Comparison of ENCODE assay signal across 1 cellular context in the genomic region with DNA sequence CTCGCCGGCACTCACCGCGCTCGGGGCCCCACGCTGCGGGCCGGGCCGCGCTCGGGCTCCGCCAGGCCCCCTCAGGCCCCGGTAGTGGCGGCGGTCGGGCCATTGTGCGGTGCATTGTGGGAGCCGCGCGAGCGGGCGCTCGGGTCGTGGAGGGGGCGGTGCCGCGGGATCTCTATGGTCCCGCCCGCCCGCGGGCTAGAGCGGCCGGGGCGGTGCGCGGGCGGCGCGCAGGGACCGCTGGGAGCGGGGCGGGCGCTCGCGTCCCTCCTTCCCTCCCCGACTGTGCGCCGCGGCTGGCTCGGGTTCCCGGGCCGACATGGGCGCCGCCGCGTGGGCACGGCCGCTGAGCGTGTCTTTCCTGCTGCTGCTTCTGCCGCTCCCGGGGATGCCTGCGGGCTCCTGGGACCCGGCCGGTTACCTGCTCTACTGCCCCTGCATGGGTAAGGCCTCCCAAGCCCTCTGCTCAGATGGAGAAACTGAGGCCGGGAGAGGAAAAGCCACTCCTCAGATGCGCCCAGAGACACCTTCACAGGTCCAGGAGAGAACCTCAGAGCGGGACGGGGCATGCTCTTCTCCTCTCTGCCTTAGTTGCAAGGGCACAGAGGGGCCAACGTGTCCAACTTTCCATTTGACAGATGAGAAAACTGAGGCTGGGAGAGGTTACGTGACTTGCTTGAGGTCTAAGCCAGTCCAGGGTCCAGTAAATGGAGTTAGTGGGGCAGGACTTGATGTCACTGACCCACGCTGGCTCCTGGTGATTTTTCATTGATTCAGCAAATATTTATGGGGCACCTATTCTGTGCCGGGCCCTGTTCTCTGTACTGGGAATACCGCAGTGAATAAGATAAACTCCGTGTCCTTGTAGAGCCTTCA.
TF ChIP-seq lines count a peak whose summit lies in the region.

A gene with protein sequence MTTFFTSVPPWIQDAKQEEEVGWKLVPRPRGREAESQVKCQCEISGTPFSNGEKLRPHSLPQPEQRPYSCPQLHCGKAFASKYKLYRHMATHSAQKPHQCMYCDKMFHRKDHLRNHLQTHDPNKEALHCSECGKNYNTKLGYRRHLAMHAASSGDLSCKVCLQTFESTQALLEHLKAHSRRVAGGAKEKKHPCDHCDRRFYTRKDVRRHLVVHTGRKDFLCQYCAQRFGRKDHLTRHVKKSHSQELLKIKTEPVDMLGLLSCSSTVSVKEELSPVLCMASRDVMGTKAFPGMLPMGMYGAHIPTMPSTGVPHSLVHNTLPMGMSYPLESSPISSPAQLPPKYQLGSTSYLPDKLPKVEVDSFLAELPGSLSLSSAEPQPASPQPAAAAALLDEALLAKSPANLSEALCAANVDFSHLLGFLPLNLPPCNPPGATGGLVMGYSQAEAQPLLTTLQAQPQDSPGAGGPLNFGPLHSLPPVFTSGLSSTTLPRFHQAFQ (minus strand): TSS at position 118 of the 873 bp plus-strand sequence. CDS start 5,565 bp downstream, outside the sequence.
A gene (plus strand): TSS at position 255 of the 873 bp plus-strand sequence. CDS start 62 bp downstream, at position 317.

TF ChIP-seq in HepG2, 621 proteins besides CTCF, POLR2A, EP300 and RAD21 (continued from another document and continues in another):
- TF ChIP-seq, protein P1, sequence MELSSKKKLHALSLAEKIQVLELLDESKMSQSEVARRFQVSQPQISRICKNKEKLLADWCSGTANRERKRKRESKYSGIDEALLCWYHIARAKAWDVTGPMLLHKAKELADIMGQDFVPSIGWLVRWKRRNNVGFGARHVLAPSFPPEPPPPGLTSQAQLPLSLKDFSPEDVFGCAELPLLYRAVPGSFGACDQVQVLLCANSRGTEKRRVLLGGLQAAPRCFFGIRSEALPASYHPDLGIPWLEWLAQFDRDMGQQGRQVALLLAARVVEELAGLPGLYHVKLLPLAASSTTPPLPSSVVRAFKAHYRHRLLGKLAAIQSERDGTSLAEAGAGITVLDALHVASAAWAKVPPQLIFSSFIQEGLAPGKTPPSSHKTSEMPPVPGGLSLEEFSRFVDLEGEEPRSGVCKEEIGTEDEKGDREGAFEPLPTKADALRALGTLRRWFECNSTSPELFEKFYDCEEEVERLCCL (CRISPR knock-in tag; IDR thresholded peaks at IDR 0.05; ENCODE audit: borderline replicate concordance), result no peak
- TF ChIP-seq, protein P2, sequence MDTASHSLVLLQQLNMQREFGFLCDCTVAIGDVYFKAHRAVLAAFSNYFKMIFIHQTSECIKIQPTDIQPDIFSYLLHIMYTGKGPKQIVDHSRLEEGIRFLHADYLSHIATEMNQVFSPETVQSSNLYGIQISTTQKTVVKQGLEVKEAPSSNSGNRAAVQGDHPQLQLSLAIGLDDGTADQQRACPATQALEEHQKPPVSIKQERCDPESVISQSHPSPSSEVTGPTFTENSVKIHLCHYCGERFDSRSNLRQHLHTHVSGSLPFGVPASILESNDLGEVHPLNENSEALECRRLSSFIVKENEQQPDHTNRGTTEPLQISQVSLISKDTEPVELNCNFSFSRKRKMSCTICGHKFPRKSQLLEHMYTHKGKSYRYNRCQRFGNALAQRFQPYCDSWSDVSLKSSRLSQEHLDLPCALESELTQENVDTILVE (CRISPR knock-in tag; IDR thresholded peaks at IDR 0.05), result peak; percentile 98
- TF ChIP-seq RNF2 (conservative IDR thresholded peaks at IDR 0.05; ENCODE audit: low read depth), result no peak
- no peak for TF ChIP-seq RFX3 (CRISPR knock-in tag; IDR thresholded peaks at IDR 0.05)
- 0 out of 2 replicates have a peak, but pooled peaks have one; percentile 44 for TF ChIP-seq ZNF549 (CRISPR knock-in tag; IDR thresholded peaks at IDR 0.05)
- TF ChIP-seq ZBTB8A (CRISPR knock-in tag; IDR thresholded peaks at IDR 0.05; ENCODE audit: borderline replicate concordance, low read depth), result no peak
- peak; percentile 73 for TF ChIP-seq SSRP1 (CRISPR knock-in tag; IDR thresholded peaks at IDR 0.05)
- TF ChIP-seq SP2 (CRISPR knock-in tag; IDR thresholded peaks at IDR 0.05), result no peak
- no peak for TF ChIP-seq DNMT3B (CRISPR knock-in tag; conservative IDR thresholded peaks at IDR 0.05)
- no peak; the same call in 1 of the 2 replicates for TF ChIP-seq ZBTB7A (CRISPR knock-in tag; IDR thresholded peaks at IDR 0.05)
- TF ChIP-seq, protein P3, sequence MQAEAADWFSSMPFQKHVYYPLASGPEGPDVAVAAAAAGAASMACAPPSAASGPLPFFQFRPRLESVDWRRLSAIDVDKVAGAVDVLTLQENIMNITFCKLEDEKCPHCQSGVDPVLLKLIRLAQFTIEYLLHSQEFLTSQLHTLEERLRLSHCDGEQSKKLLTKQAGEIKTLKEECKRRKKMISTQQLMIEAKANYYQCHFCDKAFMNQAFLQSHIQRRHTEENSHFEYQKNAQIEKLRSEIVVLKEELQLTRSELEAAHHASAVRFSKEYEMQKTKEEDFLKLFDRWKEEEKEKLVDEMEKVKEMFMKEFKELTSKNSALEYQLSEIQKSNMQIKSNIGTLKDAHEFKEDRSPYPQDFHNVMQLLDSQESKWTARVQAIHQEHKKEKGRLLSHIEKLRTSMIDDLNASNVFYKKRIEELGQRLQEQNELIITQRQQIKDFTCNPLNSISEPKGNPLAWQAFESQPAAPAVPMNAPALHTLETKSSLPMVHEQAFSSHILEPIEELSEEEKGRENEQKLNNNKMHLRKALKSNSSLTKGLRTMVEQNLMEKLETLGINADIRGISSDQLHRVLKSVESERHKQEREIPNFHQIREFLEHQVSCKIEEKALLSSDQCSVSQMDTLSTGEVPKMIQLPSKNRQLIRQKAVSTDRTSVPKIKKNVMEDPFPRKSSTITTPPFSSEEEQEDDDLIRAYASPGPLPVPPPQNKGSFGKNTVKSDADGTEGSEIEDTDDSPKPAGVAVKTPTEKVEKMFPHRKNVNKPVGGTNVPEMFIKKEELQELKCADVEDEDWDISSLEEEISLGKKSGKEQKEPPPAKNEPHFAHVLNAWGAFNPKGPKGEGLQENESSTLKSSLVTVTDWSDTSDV (CRISPR knock-in tag; IDR thresholded peaks at IDR 0.05), result peak; percentile 51
- peak; percentile 96 for TF ChIP-seq KLF13 (CRISPR knock-in tag; IDR thresholded peaks at IDR 0.05)
- TF ChIP-seq, protein P4, sequence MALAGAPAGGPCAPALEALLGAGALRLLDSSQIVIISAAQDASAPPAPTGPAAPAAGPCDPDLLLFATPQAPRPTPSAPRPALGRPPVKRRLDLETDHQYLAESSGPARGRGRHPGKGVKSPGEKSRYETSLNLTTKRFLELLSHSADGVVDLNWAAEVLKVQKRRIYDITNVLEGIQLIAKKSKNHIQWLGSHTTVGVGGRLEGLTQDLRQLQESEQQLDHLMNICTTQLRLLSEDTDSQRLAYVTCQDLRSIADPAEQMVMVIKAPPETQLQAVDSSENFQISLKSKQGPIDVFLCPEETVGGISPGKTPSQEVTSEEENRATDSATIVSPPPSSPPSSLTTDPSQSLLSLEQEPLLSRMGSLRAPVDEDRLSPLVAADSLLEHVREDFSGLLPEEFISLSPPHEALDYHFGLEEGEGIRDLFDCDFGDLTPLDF (CRISPR knock-in tag; IDR thresholded peaks at IDR 0.05), result peak; percentile 86
- peak; percentile 94 for TF ChIP-seq YY1 (IDR thresholded peaks at IDR 0.05; ENCODE audit: insufficient read depth, insufficient replicate concordance, low read depth, low read length)
- TF ChIP-seq, protein P5, sequence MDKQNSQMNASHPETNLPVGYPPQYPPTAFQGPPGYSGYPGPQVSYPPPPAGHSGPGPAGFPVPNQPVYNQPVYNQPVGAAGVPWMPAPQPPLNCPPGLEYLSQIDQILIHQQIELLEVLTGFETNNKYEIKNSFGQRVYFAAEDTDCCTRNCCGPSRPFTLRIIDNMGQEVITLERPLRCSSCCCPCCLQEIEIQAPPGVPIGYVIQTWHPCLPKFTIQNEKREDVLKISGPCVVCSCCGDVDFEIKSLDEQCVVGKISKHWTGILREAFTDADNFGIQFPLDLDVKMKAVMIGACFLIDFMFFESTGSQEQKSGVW (CRISPR knock-in tag; IDR thresholded peaks at IDR 0.05; ENCODE audit: borderline replicate concordance), result peak; percentile 94; the same call in 1 of the 2 replicates
- TF ChIP-seq KAT7 (CRISPR knock-in tag; IDR thresholded peaks at IDR 0.05; ENCODE audit: borderline replicate concordance), result peak; percentile 93; the same call in 1 of the 2 replicates
- no peak for TF ChIP-seq KAT2B (IDR thresholded peaks at IDR 0.05; ENCODE audit: borderline replicate concordance, low read depth, low read length)
- TF ChIP-seq SETDB1 (CRISPR knock-in tag; IDR thresholded peaks at IDR 0.05; ENCODE audit: borderline replicate concordance), result no peak
- peak; percentile 60; the same call in 1 of the 2 replicates for TF ChIP-seq ZNF746 (CRISPR knock-in tag; IDR thresholded peaks at IDR 0.05)
- no peak; the same call in 1 of the 2 replicates for TF ChIP-seq ZNF232 (CRISPR knock-in tag; IDR thresholded peaks at IDR 0.05; ENCODE audit: borderline replicate concordance)
- TF ChIP-seq, protein P6, sequence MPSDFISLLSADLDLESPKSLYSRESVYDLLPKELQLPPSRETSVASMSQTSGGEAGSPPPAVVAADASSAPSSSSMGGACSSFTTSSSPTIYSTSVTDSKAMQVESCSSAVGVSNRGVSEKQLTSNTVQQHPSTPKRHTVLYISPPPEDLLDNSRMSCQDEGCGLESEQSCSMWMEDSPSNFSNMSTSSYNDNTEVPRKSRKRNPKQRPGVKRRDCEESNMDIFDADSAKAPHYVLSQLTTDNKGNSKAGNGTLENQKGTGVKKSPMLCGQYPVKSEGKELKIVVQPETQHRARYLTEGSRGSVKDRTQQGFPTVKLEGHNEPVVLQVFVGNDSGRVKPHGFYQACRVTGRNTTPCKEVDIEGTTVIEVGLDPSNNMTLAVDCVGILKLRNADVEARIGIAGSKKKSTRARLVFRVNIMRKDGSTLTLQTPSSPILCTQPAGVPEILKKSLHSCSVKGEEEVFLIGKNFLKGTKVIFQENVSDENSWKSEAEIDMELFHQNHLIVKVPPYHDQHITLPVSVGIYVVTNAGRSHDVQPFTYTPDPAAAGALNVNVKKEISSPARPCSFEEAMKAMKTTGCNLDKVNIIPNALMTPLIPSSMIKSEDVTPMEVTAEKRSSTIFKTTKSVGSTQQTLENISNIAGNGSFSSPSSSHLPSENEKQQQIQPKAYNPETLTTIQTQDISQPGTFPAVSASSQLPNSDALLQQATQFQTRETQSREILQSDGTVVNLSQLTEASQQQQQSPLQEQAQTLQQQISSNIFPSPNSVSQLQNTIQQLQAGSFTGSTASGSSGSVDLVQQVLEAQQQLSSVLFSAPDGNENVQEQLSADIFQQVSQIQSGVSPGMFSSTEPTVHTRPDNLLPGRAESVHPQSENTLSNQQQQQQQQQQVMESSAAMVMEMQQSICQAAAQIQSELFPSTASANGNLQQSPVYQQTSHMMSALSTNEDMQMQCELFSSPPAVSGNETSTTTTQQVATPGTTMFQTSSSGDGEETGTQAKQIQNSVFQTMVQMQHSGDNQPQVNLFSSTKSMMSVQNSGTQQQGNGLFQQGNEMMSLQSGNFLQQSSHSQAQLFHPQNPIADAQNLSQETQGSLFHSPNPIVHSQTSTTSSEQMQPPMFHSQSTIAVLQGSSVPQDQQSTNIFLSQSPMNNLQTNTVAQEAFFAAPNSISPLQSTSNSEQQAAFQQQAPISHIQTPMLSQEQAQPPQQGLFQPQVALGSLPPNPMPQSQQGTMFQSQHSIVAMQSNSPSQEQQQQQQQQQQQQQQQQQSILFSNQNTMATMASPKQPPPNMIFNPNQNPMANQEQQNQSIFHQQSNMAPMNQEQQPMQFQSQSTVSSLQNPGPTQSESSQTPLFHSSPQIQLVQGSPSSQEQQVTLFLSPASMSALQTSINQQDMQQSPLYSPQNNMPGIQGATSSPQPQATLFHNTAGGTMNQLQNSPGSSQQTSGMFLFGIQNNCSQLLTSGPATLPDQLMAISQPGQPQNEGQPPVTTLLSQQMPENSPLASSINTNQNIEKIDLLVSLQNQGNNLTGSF (CRISPR knock-in tag; IDR thresholded peaks at IDR 0.05), result peak; percentile 51; the same call in 1 of the 2 replicates
- no peak for TF ChIP-seq ZNF264 (CRISPR knock-in tag; IDR thresholded peaks at IDR 0.05)
- peak; percentile 77; the same call in 1 of the 2 replicates for TF ChIP-seq SATB2 (CRISPR knock-in tag; IDR thresholded peaks at IDR 0.05)
- TF ChIP-seq NRL (CRISPR knock-in tag; IDR thresholded peaks at IDR 0.05; ENCODE audit: borderline replicate concordance), result peak; percentile 93
- peak; percentile 86 for TF ChIP-seq IKZF4 (CRISPR knock-in tag; IDR thresholded peaks at IDR 0.05; ENCODE audit: borderline replicate concordance, low read depth, not compliant biosample characterization)
- peak; percentile 82 for TF ChIP-seq GATAD1 (CRISPR knock-in tag; IDR thresholded peaks at IDR 0.05)
- TF ChIP-seq ZNF256 (CRISPR knock-in tag; conservative IDR thresholded peaks at IDR 0.05), result peak; percentile 57
- TF ChIP-seq ZNF547 (CRISPR knock-in tag; IDR thresholded peaks at IDR 0.05), result peak; percentile 95
- TF ChIP-seq TP53 (CRISPR knock-in tag; conservative IDR thresholded peaks at IDR 0.05), result 0 out of 2 replicates have a peak, but pooled peaks have one; percentile 62
- TF ChIP-seq, protein P7, sequence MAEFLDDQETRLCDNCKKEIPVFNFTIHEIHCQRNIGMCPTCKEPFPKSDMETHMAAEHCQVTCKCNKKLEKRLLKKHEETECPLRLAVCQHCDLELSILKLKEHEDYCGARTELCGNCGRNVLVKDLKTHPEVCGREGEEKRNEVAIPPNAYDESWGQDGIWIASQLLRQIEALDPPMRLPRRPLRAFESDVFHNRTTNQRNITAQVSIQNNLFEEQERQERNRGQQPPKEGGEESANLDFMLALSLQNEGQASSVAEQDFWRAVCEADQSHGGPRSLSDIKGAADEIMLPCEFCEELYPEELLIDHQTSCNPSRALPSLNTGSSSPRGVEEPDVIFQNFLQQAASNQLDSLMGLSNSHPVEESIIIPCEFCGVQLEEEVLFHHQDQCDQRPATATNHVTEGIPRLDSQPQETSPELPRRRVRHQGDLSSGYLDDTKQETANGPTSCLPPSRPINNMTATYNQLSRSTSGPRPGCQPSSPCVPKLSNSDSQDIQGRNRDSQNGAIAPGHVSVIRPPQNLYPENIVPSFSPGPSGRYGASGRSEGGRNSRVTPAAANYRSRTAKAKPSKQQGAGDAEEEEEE (CRISPR knock-in tag; IDR thresholded peaks at IDR 0.05; ENCODE audit: borderline replicate concordance), result no peak
- TF ChIP-seq ZNF616 (CRISPR knock-in tag; IDR thresholded peaks at IDR 0.05; ENCODE audit: low read depth), result peak; percentile 86; the same call in 1 of the 2 replicates
- TF ChIP-seq NFE2L2 (IDR thresholded peaks at IDR 0.05; ENCODE audit: low read length), result no peak
- TF ChIP-seq, protein P8, sequence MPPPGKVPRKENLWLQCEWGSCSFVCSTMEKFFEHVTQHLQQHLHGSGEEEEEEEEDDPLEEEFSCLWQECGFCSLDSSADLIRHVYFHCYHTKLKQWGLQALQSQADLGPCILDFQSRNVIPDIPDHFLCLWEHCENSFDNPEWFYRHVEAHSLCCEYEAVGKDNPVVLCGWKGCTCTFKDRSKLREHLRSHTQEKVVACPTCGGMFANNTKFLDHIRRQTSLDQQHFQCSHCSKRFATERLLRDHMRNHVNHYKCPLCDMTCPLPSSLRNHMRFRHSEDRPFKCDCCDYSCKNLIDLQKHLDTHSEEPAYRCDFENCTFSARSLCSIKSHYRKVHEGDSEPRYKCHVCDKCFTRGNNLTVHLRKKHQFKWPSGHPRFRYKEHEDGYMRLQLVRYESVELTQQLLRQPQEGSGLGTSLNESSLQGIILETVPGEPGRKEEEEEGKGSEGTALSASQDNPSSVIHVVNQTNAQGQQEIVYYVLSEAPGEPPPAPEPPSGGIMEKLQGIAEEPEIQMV (CRISPR knock-in tag; IDR thresholded peaks at IDR 0.05; ENCODE audit: low read depth), result peak; percentile 27; the same call in 1 of the 2 replicates
